In the genomic region with DNA sequence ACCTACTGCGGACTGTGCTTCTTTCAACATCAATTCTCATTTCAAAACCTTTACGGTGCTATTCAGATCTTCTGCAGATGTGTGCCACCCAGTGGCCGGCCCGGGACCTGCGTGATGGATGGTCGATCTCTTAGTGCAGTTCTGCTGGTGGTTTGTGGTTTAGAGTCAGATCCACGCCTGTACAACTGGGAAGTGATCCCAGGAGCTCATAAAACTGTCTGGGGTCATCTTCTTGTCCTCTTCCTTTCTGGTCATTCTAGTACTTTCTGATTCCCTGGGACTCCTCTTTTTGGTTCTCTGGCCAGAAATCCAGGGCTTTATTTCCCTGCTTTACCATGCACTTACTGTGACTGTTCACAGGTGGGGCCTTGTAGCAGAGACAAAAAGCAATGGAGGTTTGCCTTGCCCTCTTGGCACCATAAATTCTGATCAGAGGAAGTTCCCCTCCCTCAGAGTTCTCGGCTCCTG, we compare ENCODE assay signal across 8 cellular contexts. TPM values are rescaled to one million over a fixed set of nuclear protein-coding genes. Genes with fewer than 3 reads are reported as not detected.
DNase-seq lines count a peak whose midpoint lies in the region; ATAC-seq, FAIRE-seq and TF ChIP-seq lines count a peak whose summit lies in the region.

No MANE protein-coding gene starts in this region.

- H3K4me3 ChIP-seq in pancreas (no peak overlapping the region), tibial nerve (no peak overlapping the region)

- no peaks in the 10 kb centered on the region for H3K27me3 ChIP-seq in foreskin keratinocyte
- no peaks in the 10 kb centered on the region for H3K27me3 ChIP-seq in pancreas
- no peaks in the 10 kb centered on the region for H3K27me3 ChIP-seq in tibial nerve

- H3K4me1 ChIP-seq in foreskin keratinocyte (no peaks in the 10 kb centered on the region), pancreas (no peaks in the 10 kb centered on the region), tibial nerve (peaks cover 0 to 8% (median 2%) of the 10 kb centered on the region in 4 donors)

- intact Hi-C loops in pancreas (cut with DNase I), result no loop called here

- H3K27ac ChIP-seq in foreskin keratinocyte (no peak overlapping the region), pancreas (no peak overlapping the region), tibial nerve (no peak overlapping the region)

- DNase-seq in COLO829 (ENCODE audit: low spot score), result peak; percentile 75
- DNase-seq in NCI-H1092 treated with DMSO at 0.1 percent for 48 hours (lab: John Stamatoyannopoulos, UW), result peak; percentile 55
- DNase-seq in SK-N-DZ (ENCODE audit: low spot score), result peak; percentile 64
- DNase-seq in activated gamma-delta T cell treated with Interleukin-2 at 50 U/mL for 16 hours, result peak; percentile 83
- peak in 1 of 2 donors; percentile 65 for DNase-seq in foreskin keratinocyte
- peak; percentile 68 to 93 (median 84) for DNase-seq in pancreas
- DNase-seq in tibial nerve (ENCODE audit: low spot score in 2 of 2), result peak; percentile 91 to 97

- H3K36me3 ChIP-seq in pancreas, result no peaks in the 10 kb centered on the region
- H3K36me3 ChIP-seq in tibial nerve, result no peaks in the 10 kb centered on the region

- peak; percentile 73 for ATAC-seq in GM21717 (IDR thresholded peaks at IDR 0.05; ENCODE audit: unreplicated experiment)
- peak; percentile 77 for ATAC-seq in foreskin keratinocyte
- peak; percentile 91 to 100 (median 98) for ATAC-seq in pancreas

- peak in 1 of 2 donors; percentile 55 for TF ChIP-seq EP300 in tibial nerve (IDR thresholded peaks at IDR 0.05)

- FAIRE-seq in pancreas (lab: Jason Lieb, UNC), result peak; percentile 78

- TF ChIP-seq CTCF in foreskin keratinocyte (conservative IDR thresholded peaks at IDR 0.05), result peak; percentile 93
- TF ChIP-seq CTCF in pancreas (IDR thresholded peaks at IDR 0.05), result peak; percentile 71 to 85 (median 75)
- TF ChIP-seq CTCF in tibial nerve (IDR thresholded peaks at IDR 0.05), result peak; percentile 81 to 91 (median 85)

- no peak for TF ChIP-seq POLR2A in tibial nerve (IDR thresholded peaks at IDR 0.05)

- WGBS in pancreas, 2 donors, result 8% methylated on average over 8 of the region's 8 CpGs
- 4 to 5% methylated on average over 8 of the region's 8 CpGs for WGBS in tibial nerve, 2 donors

- H3K9me3 ChIP-seq in pancreas, result no peaks in the 10 kb centered on the region
- H3K9me3 ChIP-seq in tibial nerve, result no peaks in the 10 kb centered on the region

RNA-seq across cellular contexts. Expression of gene SELENOI, which starts 15.8 kb away (rescaled TPM):
- 12.7 and 16.7 TPM in 2 replicates for polyA plus RNA-seq in SK-N-DZ (2014; cell fraction: cytosol; rRNA removed)
- polyA plus RNA-seq in SK-N-DZ (2014; cell fraction: nucleus; rRNA removed), result 8.2 and 9.9 TPM in 2 replicates
- total RNA-seq in foreskin keratinocyte, result 32.1 and 34.7 TPM in 2 replicates
- polyA plus RNA-seq in foreskin keratinocyte, result 6.1 and 8.2 TPM in 2 replicates
- 10 to 100 TPM in 5 of 6 donors, 1 to 10 TPM in 1; 8.2 to 16.5 (median 13.4) TPM for total RNA-seq in pancreas
- 1 to 10 TPM; 1.9 to 6.7 TPM for polyA plus RNA-seq in pancreas
- 10 to 100 TPM; 13.5 to 22.2 (median 17.1) TPM for total RNA-seq in tibial nerve

RNA-seq across cellular contexts. Expression of gene ADGRF3, which starts 16.4 kb away (rescaled TPM):
- 0.07 TPM in 1 of 2 replicates, not detected in the other for polyA plus RNA-seq in SK-N-DZ (2014; cell fraction: cytosol; rRNA removed)
- polyA plus RNA-seq in SK-N-DZ (2014; cell fraction: nucleus; rRNA removed), result 0.19 and 2.1 TPM in 2 replicates
- total RNA-seq in foreskin keratinocyte (0.04 TPM in 1 of 2 replicates, not detected in the other), pancreas (1 to 10 TPM in 1 of 6 donors, under 1 TPM in 5; 0.28 to 1.1 (median 0.57) TPM), tibial nerve (under 1 TPM in 1 of 4 donors, not detected in 3; under 0.01 TPM)
- polyA plus RNA-seq in foreskin keratinocyte (not detected in 2 replicates), pancreas (1 to 10 TPM in 1 of 2 donors, under 1 TPM in 1; 0.87 to 1.4 TPM)
